19 cellular contexts compared by ENCODE assay signal in genomic region chr10:33152750-33153149, GRCh38.
DNase-seq lines count a peak whose midpoint lies in the region; ATAC-seq and TF ChIP-seq lines count a peak whose summit lies in the region.
"Had no signal": no experiment of that assay in that cellular context is flagged by ENCODE, and none has a peak within 500 bp of the region (broad histone marks: within the 10 kb centered on the region; RNA-seq: fewer than 3 reads in every experiment).

No MANE protein-coding gene starts in this region.

- CTCF ChIA-PET in Panc1 (lab: Charles Lee) = interaction anchor here (0.7 kb wide), 1 partner anchor 164 kb away, joined by 7 read pairs; no protein-coding TSS in a partner anchor

- H3K27me3 Mint-ChIP-seq in stimulated activated memory B cell treated with anti-CD40 and anti-IgM and Interleukin-4, amounts not matched to agents 10 μg/mL and 1 μg/mL and 100 μg/mL, for 72 hours = no peaks in the 10 kb centered on the region

- H3K9me3 ChIP-seq in right atrium auricular region = no peaks in the 10 kb centered on the region
- H3K9me3 ChIP-seq in Panc1 (ENCODE audit: control insufficient read depth, insufficient read depth, low read depth, low read length) = no peaks in the 10 kb centered on the region
- no peaks in the 10 kb centered on the region for H3K9me3 ChIP-seq in mucosa of descending colon
- H3K9me3 ChIP-seq: BE2C had no signal

- BruUV-seq in Panc1 (replicated peaks; lab: Mats Ljungman, UMichigan) = no TSS peak

- H3K36me3 Mint-ChIP-seq in stimulated activated memory B cell treated with anti-CD40 and anti-IgM and Interleukin-4, amounts not matched to agents 10 μg/mL and 1 μg/mL and 100 μg/mL, for 72 hours = no peaks in the 10 kb centered on the region

- no peak for TF ChIP-seq CTCF in right atrium auricular region (IDR thresholded peaks at IDR 0.05)
- TF ChIP-seq CTCF in Panc1 (IDR thresholded peaks at IDR 0.05) = no peak
- TF ChIP-seq CTCF in mucosa of descending colon (IDR thresholded peaks at IDR 0.05) = no peak

- ATAC-seq in Right ventricle myocardium superior (ENCODE audit: poor library complexity) (no peak), Panc1 (no peak), HG03457 (IDR thresholded peaks at IDR 0.05; ENCODE audit: unreplicated experiment) (no peak), mucosa of descending colon (no peak)
- no peak for ATAC-seq in stimulated activated memory B cell treated with anti-CD40 and anti-IgM and Interleukin-4, amounts not matched to agents 10 μg/mL and 1 μg/mL and 100 μg/mL, for 72 hours
- ATAC-seq: HCT116 had no signal

- DNase-seq in right atrium auricular region (ENCODE audit: low spot score) = peak; percentile 44
- DNase-seq in Right ventricle myocardium superior = no peak
- no peak for DNase-seq in Panc1 (ENCODE audit: low read depth, low spot score)
- DNase-seq in amniotic epithelial cell (ENCODE audit: low read depth) = peak; percentile 50
- DNase-seq in NCI-H2196 (lab: John Stamatoyannopoulos, UW; ENCODE audit: unreplicated experiment) = no peak
- DNase-seq in mucosa of descending colon = no peak
- DNase-seq: BE2C, DMS79 treated with DMSO at 0.1 percent for 48 hours, GM23248, KBM-7, NCI-H1436, NCI-H2081, NCI-H510A treated with DMSO at 0.1 percent for 48 hours, NCI-H82, PC-9 had no signal

- intact Hi-C loops in Right ventricle myocardium superior (cut with DNase I) (no loop called here), Panc1 (cut with micrococcal nuclease; ENCODE audit: unreplicated experiment) (loop anchor here (10.0 kb wide), 1 partner anchor 138 kb away; no protein-coding TSS in a partner anchor), mucosa of descending colon (cut with DNase I, micrococcal nuclease) (no loop called here)

- H3K4me1 ChIP-seq in right atrium auricular region = peaks cover 0 to 6% of the 10 kb centered on the region in 2 donors
- H3K4me1 ChIP-seq in Panc1 (ENCODE audit: control insufficient read depth, insufficient read depth, low read length) = peaks cover 8% of the 10 kb centered on the region; the same call in 1 of the 2 replicates
- H3K4me1 ChIP-seq in mucosa of descending colon (ENCODE audit: low read depth) = no peaks in the 10 kb centered on the region
- H3K4me1 ChIP-seq: BE2C had no signal

- peaks cover 5% of the 10 kb centered on the region for H3K9me3 Mint-ChIP-seq in stimulated activated memory B cell treated with anti-CD40 and anti-IgM and Interleukin-4, amounts not matched to agents 10 μg/mL and 1 μg/mL and 100 μg/mL, for 72 hours

- H3K4me3 ChIP-seq in right atrium auricular region = no peak overlapping the region
- no peak overlapping the region for H3K4me3 ChIP-seq in Panc1 (ENCODE audit: low read depth in 2 of 2, low read length in 2 of 2)
- H3K4me3 ChIP-seq in mucosa of descending colon = no peak overlapping the region
- H3K4me3 ChIP-seq: GM23248, PC-9, SK-N-MC had no signal

- peak overlapping the region; percentile 86 for H3K27ac Mint-ChIP-seq in stimulated activated memory B cell treated with anti-CD40 and anti-IgM and Interleukin-4, amounts not matched to agents 10 μg/mL and 1 μg/mL and 100 μg/mL, for 72 hours

- H3K27ac ChIP-seq in right atrium auricular region = peak overlapping the region in 1 of 2 donors; percentile 17
- H3K27ac ChIP-seq in Panc1 (ENCODE audit: low read length) = peak overlapping the region; percentile 29; the same call in 1 of the 2 replicates
- H3K27ac ChIP-seq: GM23248, PC-9, SK-N-MC had no signal

- H3K27me3 ChIP-seq in right atrium auricular region (no peaks in the 10 kb centered on the region), Panc1 (ENCODE audit: control insufficient read depth, insufficient read depth, low read length) (no peaks in the 10 kb centered on the region)
- H3K27me3 ChIP-seq: BE2C had no signal

- H3K36me3 ChIP-seq in right atrium auricular region (no peaks in the 10 kb centered on the region), Panc1 (ENCODE audit: control insufficient read depth, insufficient read depth, low read length) (no peaks in the 10 kb centered on the region), mucosa of descending colon (ENCODE audit: low read depth) (no peaks in the 10 kb centered on the region)
- H3K36me3 ChIP-seq: BE2C had no signal

- H3K4me3 Mint-ChIP-seq in stimulated activated memory B cell treated with anti-CD40 and anti-IgM and Interleukin-4, amounts not matched to agents 10 μg/mL and 1 μg/mL and 100 μg/mL, for 72 hours = no peak overlapping the region

- H3K4me1 Mint-ChIP-seq in stimulated activated memory B cell treated with anti-CD40 and anti-IgM and Interleukin-4, amounts not matched to agents 10 μg/mL and 1 μg/mL and 100 μg/mL, for 72 hours = peaks cover 52% of the 10 kb centered on the region

- POLR2A ChIA-PET in Panc1 (lab: Charles Lee) = interaction anchor here (0.7 kb wide), 1 partner anchor 111 kb away, joined by 4 read pairs; no protein-coding TSS in a partner anchor

- in situ Hi-C loops in Panc1 (cut with HindIII; ENCODE audit: low pct_unique_long_range_greater_than_20kb, low sequenced_read_pairs) = no loop called here

Comparison
In these comparisons a context has a peak if more than half of its experiments do, and no peak if none do; other contexts are left out.
1. DNase-seq: peak in right atrium auricular region (single experiment) and amniotic epithelial cell (single experiment); none in Right ventricle myocardium superior (single experiment), Panc1 (single experiment), NCI-H2196 (single experiment) and mucosa of descending colon (0 of 3).